2 cellular contexts compared by ENCODE assay signal in the genomic region with DNA sequence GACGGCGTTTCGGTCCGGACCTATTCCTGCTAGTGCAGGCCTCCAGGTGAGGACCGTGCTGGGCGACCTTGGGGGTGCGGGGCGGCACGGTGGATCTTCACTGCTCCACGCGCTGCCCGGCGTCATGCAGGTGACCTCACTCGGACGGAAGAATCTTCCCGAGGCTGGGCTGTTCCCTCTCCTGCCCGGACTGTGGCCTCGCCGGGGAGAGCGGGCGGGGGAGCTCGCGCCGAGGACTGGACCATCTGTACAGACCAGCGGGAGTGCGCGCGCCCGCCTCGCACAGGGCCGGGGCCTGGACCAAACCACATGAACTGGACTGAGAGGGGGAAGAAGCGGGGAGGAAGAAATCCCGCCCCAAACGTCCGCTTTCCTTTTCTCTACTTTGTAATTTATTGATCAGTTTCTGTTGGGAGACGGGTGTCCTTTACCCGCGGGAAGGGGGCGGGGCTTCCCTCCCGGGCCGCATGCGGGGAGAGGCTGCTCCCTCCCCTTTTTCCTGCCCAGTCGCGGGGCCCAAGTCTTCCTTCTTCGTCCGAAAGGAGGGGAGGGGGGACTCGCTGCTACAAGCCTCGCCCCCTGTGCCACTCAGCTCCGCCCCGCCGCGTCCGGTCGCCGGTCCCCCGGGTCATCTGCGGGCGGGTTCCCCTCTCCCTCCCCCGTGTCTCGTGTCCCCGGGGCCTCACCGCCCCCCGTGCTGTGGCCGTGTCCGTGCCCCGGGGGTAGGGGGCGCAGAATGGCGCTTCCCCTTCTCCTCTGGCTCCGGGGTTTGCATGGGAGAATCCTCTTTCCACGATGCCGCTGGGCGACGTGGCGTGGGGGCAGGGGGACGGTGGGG.
TF ChIP-seq lines count a peak whose summit lies in the region.

No MANE protein-coding gene starts in this region.

TF ChIP-seq in A549, 52 proteins besides CTCF, POLR2A, EP300 and RAD21:
- no peak for TF ChIP-seq HOXA7 (CRISPR knock-in tag; IDR thresholded peaks at IDR 0.05)
- TF ChIP-seq, protein P1, sequence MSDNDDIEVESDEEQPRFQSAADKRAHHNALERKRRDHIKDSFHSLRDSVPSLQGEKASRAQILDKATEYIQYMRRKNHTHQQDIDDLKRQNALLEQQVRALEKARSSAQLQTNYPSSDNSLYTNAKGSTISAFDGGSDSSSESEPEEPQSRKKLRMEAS (IDR thresholded peaks at IDR 0.05), result peak; percentile 84
- TF ChIP-seq TP53 (CRISPR knock-in tag; IDR thresholded peaks at IDR 0.05), result 0 out of 2 replicates have a peak, but pooled peaks have one; percentile 44
- TF ChIP-seq, protein P2, sequence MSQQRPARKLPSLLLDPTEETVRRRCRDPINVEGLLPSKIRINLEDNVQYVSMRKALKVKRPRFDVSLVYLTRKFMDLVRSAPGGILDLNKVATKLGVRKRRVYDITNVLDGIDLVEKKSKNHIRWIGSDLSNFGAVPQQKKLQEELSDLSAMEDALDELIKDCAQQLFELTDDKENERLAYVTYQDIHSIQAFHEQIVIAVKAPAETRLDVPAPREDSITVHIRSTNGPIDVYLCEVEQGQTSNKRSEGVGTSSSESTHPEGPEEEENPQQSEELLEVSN (IDR thresholded peaks at IDR 0.05; ENCODE audit: borderline replicate concordance, low read depth), result peak; percentile 90
- TF ChIP-seq PHF8 (IDR thresholded peaks at IDR 0.05; ENCODE audit: borderline replicate concordance, low read depth), result no peak
- TF ChIP-seq, protein P3, sequence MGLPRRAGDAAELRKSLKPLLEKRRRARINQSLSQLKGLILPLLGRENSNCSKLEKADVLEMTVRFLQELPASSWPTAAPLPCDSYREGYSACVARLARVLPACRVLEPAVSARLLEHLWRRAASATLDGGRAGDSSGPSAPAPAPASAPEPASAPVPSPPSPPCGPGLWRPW (IDR thresholded peaks at IDR 0.05), result no peak
- TF ChIP-seq NFE2L2 (conservative IDR thresholded peaks at IDR 0.05; ENCODE audit: low read length), result no peak
- TF ChIP-seq CEBPB (IDR thresholded peaks at IDR 0.05), result no peak
- TF ChIP-seq RFX5 (IDR thresholded peaks at IDR 0.05), result no peak
- TF ChIP-seq MAZ (IDR thresholded peaks at IDR 0.05; ENCODE audit: borderline replicate concordance, low read depth, low read length), result no peak
- TF ChIP-seq JUN (IDR thresholded peaks at IDR 0.05), result peak; percentile 30 to 37; a peak in 2 of 5 replicates
- no peak for TF ChIP-seq ZFP36 (IDR thresholded peaks at IDR 0.05; ENCODE audit: borderline replicate concordance, partially characterized antibody)
- TF ChIP-seq GATA3 (IDR thresholded peaks at IDR 0.05; ENCODE audit: borderline replicate concordance), result peak; percentile 74
- TF ChIP-seq HOXB5 (CRISPR knock-in tag; IDR thresholded peaks at IDR 0.05), result no peak
- TF ChIP-seq CHD2 (IDR thresholded peaks at IDR 0.05; ENCODE audit: low read length, partially characterized antibody), result no peak
- TF ChIP-seq, protein P4, sequence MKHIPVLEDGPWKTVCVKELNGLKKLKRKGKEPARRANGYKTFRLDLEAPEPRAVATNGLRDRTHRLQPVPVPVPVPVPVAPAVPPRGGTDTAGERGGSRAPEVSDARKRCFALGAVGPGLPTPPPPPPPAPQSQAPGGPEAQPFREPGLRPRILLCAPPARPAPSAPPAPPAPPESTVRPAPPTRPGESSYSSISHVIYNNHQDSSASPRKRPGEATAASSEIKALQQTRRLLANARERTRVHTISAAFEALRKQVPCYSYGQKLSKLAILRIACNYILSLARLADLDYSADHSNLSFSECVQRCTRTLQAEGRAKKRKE (CRISPR knock-in tag; IDR thresholded peaks at IDR 0.05; ENCODE audit: low read depth), result no peak
TF ChIP-seq in A549: peak in this region for 5.

TF ChIP-seq in GM12891, 5 proteins besides CTCF, POLR2A, EP300 and RAD21:
- TF ChIP-seq POLR2AphosphoS5 (IDR thresholded peaks at IDR 0.05; ENCODE audit: low read depth, low read length) (no peak), TAF1 (IDR thresholded peaks at IDR 0.05; ENCODE audit: low read depth, low read length) (no peak), PAX5 (IDR thresholded peaks at IDR 0.05; ENCODE audit: insufficient read depth, low read length, severe bottlenecking) (no peak), POU2F2 (IDR thresholded peaks at IDR 0.05; ENCODE audit: low read depth, low read length) (no peak), SPI1 (IDR thresholded peaks at IDR 0.05; ENCODE audit: low read depth, low read length) (no peak)
